In genomic region chr16:68902376-68903345, GRCh38 we compare ENCODE assay signal across 8 cellular contexts. TPM values are rescaled to one million over a fixed set of nuclear protein-coding genes. Genes with fewer than 3 reads are reported as not detected.
A peak's percentile ranks its signal among the peaks of the same experiment; 100 is the strongest.
DNase-seq lines count a peak whose midpoint lies in the region; ATAC-seq and TF ChIP-seq lines count a peak whose summit lies in the region.

No MANE protein-coding gene starts in this region.

- no peaks in the 10 kb centered on the region for H3K9me3 ChIP-seq in mammary epithelial cell (replicated peaks; ENCODE audit: insufficient read depth, low read length)

- H4K20me1 ChIP-seq in mammary epithelial cell (ENCODE audit: insufficient read depth, low read length), result no peaks in the 10 kb centered on the region

- peaks cover 10% of the 10 kb centered on the region for H3K4me1 ChIP-seq in mammary epithelial cell (ENCODE audit: insufficient read depth, low read length)

- intact Hi-C loops in mammary epithelial cell (cut with micrococcal nuclease), result loop anchor here (1.0 to 5.0 kb wide), 7 partner anchors 50 to 384 kb away; partner anchors contain the start of gene HAS3

- dilution Hi-C loops in mammary epithelial cell (cut with HindIII; ENCODE audit: low sequenced_read_pairs), result loop anchor here (5.0 kb wide), 4 partner anchors 75 to 220 kb away; no protein-coding TSS in a partner anchor

- H3K79me2 ChIP-seq in mammary epithelial cell (ENCODE audit: insufficient read depth, low read length), result no peaks in the 10 kb centered on the region

- DNase-seq in D341Med (ENCODE audit: low spot score) (peak; percentile 66), HT1080 (ENCODE audit: low read depth) (peak; percentile 74), NCI-H748 treated with DMSO at 0.1 percent for 48 hours (lab: John Stamatoyannopoulos, UW) (peak; percentile 80), mammary epithelial cell (peak; percentile 66)
- no peak for DNase-seq in central memory CD4-positive, alpha-beta T cell

- H3K27ac ChIP-seq in mammary epithelial cell (ENCODE audit: insufficient read depth, low read depth, low read length) (no peak overlapping the region), layer of hippocampus (ENCODE audit: low read depth, low read length) (peak overlapping the region; percentile 13)

- peak; percentile 73 to 85 for TF ChIP-seq CTCF in mammary epithelial cell (conservative IDR thresholded peaks at IDR 0.05 in 1 of 2, IDR thresholded peaks at IDR 0.05 in 1 of 2; ENCODE audit: extremely low read depth in 1 of 2, insufficient read depth in 1 of 2, low read depth in 1 of 2, low read length in 2 of 2)

- H3K4me3 ChIP-seq in mammary epithelial cell (replicated peaks in 1 of 3; ENCODE audit: insufficient read depth in 1 of 3, low read depth in 2 of 3, low read length in 3 of 3), result no peak overlapping the region

- WGBS in mammary epithelial cell (ENCODE audit: low coverage, missing lambda C conversion rate), result 30% methylated on average over 6 of the region's 6 CpGs

- no TSS peak for BruUV-seq in mammary epithelial cell (replicated peaks; lab: Mats Ljungman, UMichigan)

- no peak overlapping the region for H3K4me2 ChIP-seq in mammary epithelial cell (ENCODE audit: insufficient read depth, low read depth, low read length)

- in situ Hi-C loops in mammary epithelial cell (cut with MboI; ENCODE audit: low sequenced_read_pairs in 2 of 2), result loop anchor here (5.0 kb wide), 2 partner anchors 205 to 210 kb away; partner anchors contain the start of gene HAS3 (in 1 of the 2)

- H3K27me3 ChIP-seq in mammary epithelial cell (ENCODE audit: insufficient read depth, low read length), result no peaks in the 10 kb centered on the region
- H3K27me3 ChIP-seq in layer of hippocampus (ENCODE audit: control insufficient read depth, insufficient read depth, low read length), result no peaks in the 10 kb centered on the region

- CTCF ChIA-PET in mammary epithelial cell (lab: Charles Lee; ENCODE audit: low non-redundant PET), result interaction anchor here (0.6 to 0.7 kb wide), 4 partner anchors 50 to 222 kb away, joined by 3 to 31 read pairs (median 5); no protein-coding TSS in a partner anchor

- ATAC-seq in GM18505 (IDR thresholded peaks at IDR 0.05; ENCODE audit: unreplicated experiment) (no peak), HG03520 (IDR thresholded peaks at IDR 0.05; ENCODE audit: unreplicated experiment) (no peak)

- peaks cover 3% of the 10 kb centered on the region for H3K36me3 ChIP-seq in mammary epithelial cell (ENCODE audit: insufficient read depth, low read length)

- no peak overlapping the region for H3K9ac ChIP-seq in mammary epithelial cell (ENCODE audit: insufficient read depth, low read length)

- H2AFZ ChIP-seq in mammary epithelial cell (ENCODE audit: low read depth, low read length), result no peak overlapping the region

- no peak for TF ChIP-seq POLR2A in GM18505 (IDR thresholded peaks at IDR 0.05; ENCODE audit: borderline replicate concordance, extremely low read depth, insufficient read depth, insufficient read length)

RNA-seq across cellular contexts. Expression of gene TANGO6, which starts 59.3 kb away (rescaled TPM):
- total RNA-seq in HT1080 (2014; rRNA removed; shearing (Covaris generic)), result 12.7 and 16.6 TPM in 2 replicates
- polyA plus RNA-seq in HT1080 (2015; cell fraction: cytosol; rRNA removed), result 5.8 and 8.4 TPM in 2 replicates
- polyA plus RNA-seq in HT1080 (2015; cell fraction: nucleus; rRNA removed), result 10.5 and 12.6 TPM in 2 replicates
- total RNA-seq in mammary epithelial cell, result 10 to 100 TPM; 18.2 to 24.5 TPM
- 7.6 TPM for polyA plus RNA-seq in mammary epithelial cell
- 119 TPM for polyA minus RNA-seq in mammary epithelial cell
